Comparison of ENCODE assay signal across 30 cellular contexts in the genomic region with DNA sequence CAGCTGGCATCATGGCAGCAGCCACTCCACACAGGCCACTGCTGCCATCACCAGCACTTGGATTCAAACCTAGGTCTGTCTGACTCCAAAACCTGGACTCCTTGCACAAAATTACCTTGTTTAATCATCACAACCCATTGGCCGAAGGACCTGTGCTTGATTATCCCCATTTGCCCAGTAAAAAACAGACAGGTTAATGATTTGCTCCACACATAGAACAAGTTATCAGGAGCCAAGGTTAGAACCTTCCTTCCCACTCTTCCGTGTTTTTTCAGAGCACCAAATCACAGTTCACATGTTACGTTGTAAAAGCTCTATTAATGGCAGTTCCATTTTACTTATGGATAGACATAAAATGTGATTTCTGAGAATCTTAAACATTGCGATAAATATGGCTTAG.
"Had no signal": no experiment of that assay in that cellular context is flagged by ENCODE, and none has a peak within 500 bp of the region (broad histone marks: within the 10 kb centered on the region; RNA-seq: fewer than 3 reads in every experiment).

No MANE protein-coding gene starts in this region.

- H3K9ac ChIP-seq: neural progenitor cell, parathyroid adenoma had no signal

- H3K36me3 Mint-ChIP-seq: natural killer cell; neural progenitor cell; stimulated activated effector memory CD8-positive, alpha-beta T cell treated with anti-CD3 and anti-CD28 coated beads, Interleukin-12 subunit alpha, Interleukin-12 subunit beta, amount 100 ng/mL, for 72 hours; stimulated activated naive B cell treated with anti-CD40 and anti-IgM and Interleukin-4, amounts not matched to agents 10 μg/mL and 1 μg/mL and 100 μg/mL, for 72 hours; type B pancreatic cell had no signal

- ATAC-seq: natural killer cell; psoas muscle; right cardiac atrium; right lobe of liver; stimulated activated effector memory CD8-positive, alpha-beta T cell treated with anti-CD3 and anti-CD28 coated beads, Interleukin-12 subunit alpha, Interleukin-12 subunit beta, amount 100 ng/mL, for 72 hours; stimulated activated naive B cell treated with anti-CD40 and anti-IgM and Interleukin-4, amounts not matched to agents 10 μg/mL and 1 μg/mL and 100 μg/mL, for 72 hours; upper lobe of right lung had no signal

- H3K4me1 Mint-ChIP-seq: nephron, neural progenitor cell had no signal

- H3K27ac Mint-ChIP-seq: natural killer cell; nephron; neural progenitor cell; progenitor cell of endocrine pancreas; stimulated activated effector memory CD8-positive, alpha-beta T cell treated with anti-CD3 and anti-CD28 coated beads, Interleukin-12 subunit alpha, Interleukin-12 subunit beta, amount 100 ng/mL, for 72 hours; stimulated activated naive B cell treated with anti-CD40 and anti-IgM and Interleukin-4, amounts not matched to agents 10 μg/mL and 1 μg/mL and 100 μg/mL, for 72 hours; type B pancreatic cell had no signal

- H3K9me3 Mint-ChIP-seq: natural killer cell; nephron; stimulated activated effector memory CD8-positive, alpha-beta T cell treated with anti-CD3 and anti-CD28 coated beads, Interleukin-12 subunit alpha, Interleukin-12 subunit beta, amount 100 ng/mL, for 72 hours; stimulated activated naive CD8-positive, alpha-beta T cell treated with anti-CD3 and anti-CD28 coated beads, Interleukin-15, Interleukin-2, amounts not matched to agents 100 ng/mL and 50 ng/mL, for 24 hours; type B pancreatic cell had no signal

- H3K4me3 ChIP-seq: neural progenitor cell, ovary, psoas muscle, right lobe of liver, sigmoid colon, stomach, suprapubic skin, testis, tibial artery, transverse colon, upper lobe of right lung, uterus had no signal

- H3K4me3 Mint-ChIP-seq: natural killer cell; nephron; neural progenitor cell; stimulated activated effector memory CD8-positive, alpha-beta T cell treated with anti-CD3 and anti-CD28 coated beads, Interleukin-12 subunit alpha, Interleukin-12 subunit beta, amount 100 ng/mL, for 72 hours; stimulated activated naive B cell treated with anti-CD40 and anti-IgM and Interleukin-4, amounts not matched to agents 10 μg/mL and 1 μg/mL and 100 μg/mL, for 72 hours; stimulated activated naive CD8-positive, alpha-beta T cell treated with anti-CD3 and anti-CD28 coated beads, Interleukin-15, Interleukin-2, amounts not matched to agents 100 ng/mL and 50 ng/mL, for 24 hours; type B pancreatic cell had no signal

- H3K27me3 ChIP-seq: neural progenitor cell, ovary, right lobe of liver, sigmoid colon, stomach, suprapubic skin, testis, tibial artery, transverse colon, upper lobe of right lung, uterus had no signal

- H3K27ac ChIP-seq: neural progenitor cell, ovary, parathyroid adenoma, psoas muscle, right lobe of liver, sigmoid colon, stomach, suprapubic skin, testis, tibial artery, transverse colon, upper lobe of right lung, uterus had no signal

- H3K9me3 ChIP-seq: ovary, psoas muscle, right lobe of liver, sigmoid colon, stomach, suprapubic skin, testis, tibial artery, transverse colon, upper lobe of right lung, uterus had no signal

- H3K36me3 ChIP-seq: neural progenitor cell, ovary, right lobe of liver, sigmoid colon, stomach, suprapubic skin, tibial artery, transverse colon, upper lobe of right lung, uterus had no signal

- H3K27me3 Mint-ChIP-seq: stimulated activated naive B cell treated with anti-CD40 and anti-IgM and Interleukin-4, amounts not matched to agents 10 μg/mL and 1 μg/mL and 100 μg/mL, for 72 hours; stimulated activated naive CD8-positive, alpha-beta T cell treated with anti-CD3 and anti-CD28 coated beads, Interleukin-15, Interleukin-2, amounts not matched to agents 100 ng/mL and 50 ng/mL, for 24 hours; type B pancreatic cell had no signal

- DNase-seq: natural killer cell; occipital lobe; ovary; posterior cingulate gyrus; psoas muscle; right cardiac atrium; right lobe of liver; sigmoid colon; small intestine; stimulated activated CD4-positive, alpha-beta T cell treated with anti-CD3 and anti-CD28 coated beads, Interleukin-15, amount 100 ng/mL, for 24 hours; stimulated activated CD4-positive, alpha-beta T cell treated with anti-CD3 and anti-CD28 coated beads, Interleukin-2, amount 100 ng/mL, for 24 hours; stimulated activated CD4-positive, alpha-beta T cell treated with anti-CD3 and anti-CD28 coated beads, Interleukin-2, amount 100 ng/mL, for 48 hours; stimulated activated CD4-positive, alpha-beta T cell treated with anti-CD3 and anti-CD28 coated beads, Interleukin-4, amount 100 ng/mL, for 24 hours; stimulated activated naive B cell treated with anti-CD40 and anti-IgM and Interleukin-4, amounts not matched to agents 10 μg/mL and 1 μg/mL and 100 μg/mL, for 72 hours; stimulated activated naive CD4-positive, alpha-beta T cell treated with Interleukin-2 at 50 U/mL for 16 hours; stomach; substantia nigra; testis; tibial artery; transverse colon; upper lobe of right lung; uterus had no signal

- H3K4me1 ChIP-seq: neural progenitor cell, parathyroid adenoma, psoas muscle, tibial artery, uterus had no signal
